In genomic region chr9:12538842-12539584, GRCh38 we compare ENCODE assay signal across 1 cellular context.
TF ChIP-seq lines count a peak whose summit lies in the region.

No MANE protein-coding gene starts in this region.

TF ChIP-seq in GM23338, 12 proteins besides CTCF, POLR2A, EP300 and RAD21 (continued from another document):
- no peak for TF ChIP-seq ZNF462 (CRISPR knock-in tag; IDR thresholded peaks at IDR 0.05)
- no peak for TF ChIP-seq ZNF331 (CRISPR knock-in tag; IDR thresholded peaks at IDR 0.05; ENCODE audit: low read depth)
- TF ChIP-seq STAT1 (IDR thresholded peaks at IDR 0.05; ENCODE audit: unreplicated experiment): no peak
